ENCODE assay signal across 10 cellular contexts in the genomic region with DNA sequence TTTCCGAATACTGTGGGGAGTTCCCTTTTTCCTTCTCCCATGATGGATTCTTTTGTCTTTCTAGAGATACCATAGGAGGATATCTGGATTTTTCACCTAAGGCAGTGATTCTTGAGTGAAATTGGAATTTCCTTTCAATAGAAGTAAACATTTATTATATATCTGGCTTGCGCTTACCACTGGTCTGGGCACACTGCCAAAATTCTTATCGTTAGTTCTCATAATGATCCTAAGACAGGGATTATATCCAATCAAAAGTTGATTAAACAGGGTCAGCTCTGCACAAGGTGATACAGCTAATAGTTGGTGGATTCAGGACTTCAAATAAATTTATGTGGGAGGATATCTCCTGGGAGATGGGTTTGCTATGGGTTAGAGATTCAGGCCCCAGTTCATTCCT. TPM values are rescaled to one million over a fixed set of nuclear protein-coding genes. Genes with fewer than 3 reads are reported as not detected.
DNase-seq lines count a peak whose midpoint lies in the region; ATAC-seq and TF ChIP-seq lines count a peak whose summit lies in the region.
"Had no signal": no experiment of that assay in that cellular context is flagged by ENCODE, and none has a peak within 500 bp of the region (broad histone marks: within the 10 kb centered on the region; RNA-seq: fewer than 3 reads in every experiment).

No MANE protein-coding gene starts in this region.

- no peak overlapping the region for H3K9ac ChIP-seq in endodermal cell (ENCODE audit: extremely low read depth, low read length, poor library complexity, severe bottlenecking)

- no peaks in the 10 kb centered on the region for H3K36me3 Mint-ChIP-seq in endodermal cell (ENCODE audit: low read depth)

- no peak for ATAC-seq in psoas muscle

- TF ChIP-seq CTCF in endodermal cell (conservative IDR thresholded peaks at IDR 0.05) (no peak), psoas muscle (IDR thresholded peaks at IDR 0.05) (no peak)

- H3K4me1 Mint-ChIP-seq in endodermal cell = peaks cover 56% of the 10 kb centered on the region

- H3K4me1 ChIP-seq in SJSA1 (replicated peaks) (peaks cover 40% of the 10 kb centered on the region), endodermal cell (ENCODE audit: control insufficient read depth, insufficient read depth, low read length) (peaks cover 9% of the 10 kb centered on the region), psoas muscle (peaks cover 83% of the 10 kb centered on the region)

- H3K36me3 ChIP-seq in SJSA1 = peaks cover 58% of the 10 kb centered on the region
- H3K36me3 ChIP-seq in endodermal cell (ENCODE audit: control insufficient read depth, insufficient read depth, low read length) = no peaks in the 10 kb centered on the region
- no peaks in the 10 kb centered on the region for H3K36me3 ChIP-seq in psoas muscle (ENCODE audit: insufficient read depth in 1 of 2, low read depth in 1 of 2)

- H3K27me3 ChIP-seq in SJSA1 (replicated peaks) (no peaks in the 10 kb centered on the region), endodermal cell (ENCODE audit: control insufficient read depth, insufficient read depth, low read length, poor library complexity, severe bottlenecking) (peaks cover 55% of the 10 kb centered on the region), psoas muscle (ENCODE audit: insufficient read depth in 3 of 3, low read length in 2 of 3) (no peaks in the 10 kb centered on the region)
- H3K27me3 ChIP-seq: esophagus muscularis mucosa had no signal

- no peak overlapping the region for H3K27ac Mint-ChIP-seq in endodermal cell

- H3K4me3 Mint-ChIP-seq in endodermal cell = no peak overlapping the region

- H3K27me3 Mint-ChIP-seq in endodermal cell (ENCODE audit: insufficient read depth) = peaks cover 40% of the 10 kb centered on the region

- H3K4me3 ChIP-seq in SJSA1 = no peak overlapping the region
- H3K4me3 ChIP-seq in endodermal cell (ENCODE audit: low read length) = peak overlapping the region; percentile 23
- no peak overlapping the region for H3K4me3 ChIP-seq in psoas muscle
- H3K4me3 ChIP-seq: esophagus muscularis mucosa had no signal

- H3K27ac ChIP-seq in SJSA1 (peak overlapping the region; percentile 59), endodermal cell (ENCODE audit: low read depth, low read length) (no peak overlapping the region), psoas muscle (peak overlapping the region; percentile 17)
- H3K27ac ChIP-seq: esophagus muscularis mucosa had no signal

- DNase-seq in NCI-H748 (lab: John Stamatoyannopoulos, UW; ENCODE audit: unreplicated experiment) (peak; percentile 55), NCI-H748 treated with DMSO at 0.1 percent for 48 hours (lab: John Stamatoyannopoulos, UW) (no peak), SJSA1 (ENCODE audit: low read depth in 1 of 2, low spot score in 2 of 2) (no peak), endodermal cell (no peak), psoas muscle (no peak), NCI-H526 treated with DMSO at 0.1 percent for 48 hours (lab: John Stamatoyannopoulos, UW) (no peak), NCI-H146 treated with DMSO at 0.1 percent for 48 hours (lab: John Stamatoyannopoulos, UW; ENCODE audit: unreplicated experiment) (no peak)
- DNase-seq in stimulated activated CD8-positive, alpha-beta memory T cell treated with anti-CD3 and anti-CD28 coated beads, Interleukin-4, amount 100 ng/mL, for 48 hours = no peak
- DNase-seq: GOT3 had no signal

- H3K9me3 ChIP-seq in SJSA1 (replicated peaks) (no peaks in the 10 kb centered on the region), endodermal cell (ENCODE audit: control insufficient read depth, low read length) (no peaks in the 10 kb centered on the region), psoas muscle (no peaks in the 10 kb centered on the region)
- H3K9me3 ChIP-seq: esophagus muscularis mucosa had no signal

- WGBS in endodermal cell (ENCODE audit: insufficient coverage in 1 of 2, insufficient read length in 1 of 2), 2 experiments = 98 to 100% methylated on average over 2 to 3 of the region's 3 CpGs
- WGBS in psoas muscle, 3 donors = 41 to 62% (median 49%) methylated on average over 3 of the region's 3 CpGs

- no peaks in the 10 kb centered on the region for H3K9me3 Mint-ChIP-seq in endodermal cell

- intact Hi-C loops in psoas muscle (cut with DNase I) = no loop called here

RNA-seq across cellular contexts. Expression of a gene that starts 9.6 kb away (rescaled TPM):
- total RNA-seq in SJSA1 (2014; rRNA removed; shearing (Covaris generic)) = 54.6 and 64.5 TPM in 2 replicates
- 10 to 100 TPM; 16.7 to 25.5 TPM for total RNA-seq in endodermal cell
- 101 TPM for polyA plus RNA-seq in endodermal cell (2013, experiment 1 of 2)
- 102 TPM for polyA plus RNA-seq in endodermal cell (2013, experiment 2 of 2)
- 10 to 100 TPM; 17.6 to 51.9 (median 21.9) TPM for total RNA-seq in psoas muscle
- polyA plus RNA-seq in psoas muscle = 10 to 100 TPM in 2 of 3 donors, 1 to 10 TPM in 1; 5.1 to 22.3 (median 14.3) TPM
